13 cellular contexts compared by ENCODE assay signal in the genomic region with DNA sequence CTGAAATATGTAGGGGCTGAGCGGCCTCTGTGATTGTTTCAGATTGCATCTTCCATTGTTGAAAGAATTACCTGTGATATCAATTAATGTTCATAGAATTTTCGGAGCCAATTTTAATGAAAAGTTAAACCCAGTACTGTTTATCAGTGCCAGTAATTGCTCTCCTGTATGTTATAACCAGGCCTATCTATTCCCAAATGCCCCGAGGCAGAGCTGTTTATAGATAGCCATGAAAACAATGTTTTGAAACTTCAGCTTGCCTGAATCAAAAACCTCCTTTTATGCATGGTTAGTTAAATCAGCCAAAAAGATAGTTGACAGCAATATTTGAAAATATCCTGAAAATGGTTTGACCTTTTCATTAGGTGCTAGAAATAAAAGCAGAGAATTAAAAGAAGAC.
"Had no signal": no experiment of that assay in that cellular context is flagged by ENCODE, and none has a peak within 500 bp of the region (broad histone marks: within the 10 kb centered on the region; RNA-seq: fewer than 3 reads in every experiment).

No MANE protein-coding gene starts in this region.

- H3K4me3 Mint-ChIP-seq: activated CD8-positive, alpha-beta T cell treated with anti-CD3 and anti-CD28 coated beads for 36 hours; activated T-cell treated with anti-CD3 and anti-CD28 coated beads, Interleukin-2, amount 50 U/mL, for 72 hours; nephron progenitor cell; stimulated activated naive CD8-positive, alpha-beta T cell treated with anti-CD3 and anti-CD28 coated beads, Interleukin-15, amount 100 ng/mL, for 72 hours had no signal

- H3K9ac ChIP-seq: parathyroid adenoma had no signal

- ATAC-seq: activated CD8-positive, alpha-beta T cell treated with anti-CD3 and anti-CD28 coated beads for 36 hours; activated T-cell treated with anti-CD3 and anti-CD28 coated beads, Interleukin-2, amount 50 U/mL, for 72 hours; stimulated activated naive CD8-positive, alpha-beta T cell treated with anti-CD3 and anti-CD28 coated beads, Interleukin-15, amount 100 ng/mL, for 72 hours had no signal

- H3K4me3 ChIP-seq: ascending aorta, heart left ventricle, thoracic aorta had no signal

- H3K27ac Mint-ChIP-seq: activated CD8-positive, alpha-beta T cell treated with anti-CD3 and anti-CD28 coated beads for 36 hours; activated T-cell treated with anti-CD3 and anti-CD28 coated beads, Interleukin-2, amount 50 U/mL, for 72 hours; nephron progenitor cell; stimulated activated naive CD8-positive, alpha-beta T cell treated with anti-CD3 and anti-CD28 coated beads, Interleukin-15, amount 100 ng/mL, for 72 hours had no signal

- H3K27me3 Mint-ChIP-seq: activated CD8-positive, alpha-beta T cell treated with anti-CD3 and anti-CD28 coated beads for 36 hours; stimulated activated naive CD8-positive, alpha-beta T cell treated with anti-CD3 and anti-CD28 coated beads, Interleukin-15, amount 100 ng/mL, for 72 hours had no signal

- H3K36me3 ChIP-seq: ascending aorta, heart left ventricle, thoracic aorta, WERI-Rb-1 had no signal

- H3K4me1 Mint-ChIP-seq: nephron progenitor cell; stimulated activated naive CD8-positive, alpha-beta T cell treated with anti-CD3 and anti-CD28 coated beads, Interleukin-15, amount 100 ng/mL, for 72 hours had no signal

- H3K9me3 ChIP-seq: ascending aorta, heart left ventricle, thoracic aorta had no signal

- H3K9me3 Mint-ChIP-seq: activated CD8-positive, alpha-beta T cell treated with anti-CD3 and anti-CD28 coated beads for 36 hours; activated T-cell treated with anti-CD3 and anti-CD28 coated beads, Interleukin-2, amount 50 U/mL, for 72 hours; nephron progenitor cell; stimulated activated naive CD8-positive, alpha-beta T cell treated with anti-CD3 and anti-CD28 coated beads, Interleukin-15, amount 100 ng/mL, for 72 hours had no signal

- H3K27ac ChIP-seq: ascending aorta, parathyroid adenoma, thoracic aorta, WERI-Rb-1 had no signal

- H3K4me1 ChIP-seq: ascending aorta, parathyroid adenoma had no signal

- H3K27me3 ChIP-seq: ascending aorta, heart left ventricle had no signal

- DNase-seq: activated CD4-positive, alpha-beta T cell treated with anti-CD3 and anti-CD28 coated beads for 4 hours; activated CD8-positive, alpha-beta memory T cell treated with anti-CD3 and anti-CD28 coated beads, Interleukin-2, amount 50 U/mL, for 4 hours; activated CD8-positive, alpha-beta T cell treated with anti-CD3 and anti-CD28 coated beads for 36 hours; activated T-cell treated with anti-CD3 and anti-CD28 coated beads, Interleukin-2, amount 50 U/mL, for 72 hours; heart left ventricle; mammary epithelial cell; nephron progenitor cell; stimulated activated CD4-positive, alpha-beta T cell treated with anti-CD3 and anti-CD28 coated beads, Interleukin-4, amount 100 ng/mL, for 4 hours; stimulated activated naive CD8-positive, alpha-beta T cell treated with anti-CD3 and anti-CD28 coated beads, Interleukin-15, amount 100 ng/mL, for 72 hours; WERI-Rb-1 had no signal
